20 cellular contexts compared by ENCODE assay signal in the genomic region with DNA sequence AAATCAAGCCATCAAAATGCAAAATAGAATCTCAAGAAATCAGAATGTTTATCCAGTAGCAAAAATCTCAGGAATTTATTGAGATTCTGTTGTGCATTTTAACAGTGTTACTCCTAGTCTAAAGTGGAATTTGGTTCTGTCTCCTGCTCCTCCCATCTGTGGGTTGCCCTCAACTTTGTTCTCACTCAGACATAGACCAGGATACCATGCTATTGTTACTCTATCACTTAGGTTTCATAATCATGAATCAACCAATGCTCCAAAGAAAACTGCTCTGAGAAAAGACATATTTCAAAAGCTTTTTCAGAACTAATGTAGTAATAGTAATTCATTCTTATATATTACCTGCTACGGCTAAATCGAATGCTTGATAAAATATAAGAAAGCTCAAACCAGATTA.
A peak's percentile ranks its signal among the peaks of the same experiment; 100 is the strongest.
DNase-seq lines count a peak whose midpoint lies in the region; ATAC-seq, FAIRE-seq and TF ChIP-seq lines count a peak whose summit lies in the region.
"Had no signal": no experiment of that assay in that cellular context is flagged by ENCODE, and none has a peak within 500 bp of the region (broad histone marks: within the 10 kb centered on the region; RNA-seq: fewer than 3 reads in every experiment).

No MANE protein-coding gene starts in this region.

- no peaks in the 10 kb centered on the region for H3K36me3 ChIP-seq in GM23338 (ENCODE audit: insufficient read depth)
- H3K36me3 ChIP-seq: MG63 had no signal

- no peaks in the 10 kb centered on the region for H3K9me2 ChIP-seq in GM23338 (ENCODE audit: insufficient read depth)

- TF ChIP-seq CTCF in AG09309 (IDR thresholded peaks at IDR 0.05; ENCODE audit: control insufficient read depth, insufficient read depth, low read depth, low read length, missing control alignments) (no peak), GM23338 (conservative IDR thresholded peaks at IDR 0.05; ENCODE audit: low read depth in 2 of 2) (no peak)

- H3K36me3 Mint-ChIP-seq in GM23338 (ENCODE audit: low read depth), result no peaks in the 10 kb centered on the region

- no peaks in the 10 kb centered on the region for H3K4me1 ChIP-seq in GM23338 (ENCODE audit: insufficient read depth)
- H3K4me1 ChIP-seq: A549 had no signal

- H3K27ac Mint-ChIP-seq in GM23338, result no peak overlapping the region
- H3K27ac Mint-ChIP-seq: B cell; CD4-positive, alpha-beta T cell had no signal

- no peak overlapping the region for H2AFZ ChIP-seq in GM23338

- DNase-seq in AG09309 (ENCODE audit: low read depth) (peak; percentile 7), GM23338 (ENCODE audit: low spot score) (peak; percentile 8), astrocyte of the hippocampus (ENCODE audit: low read depth, low spot score) (peak; percentile 29), iris pigment epithelial cell (ENCODE audit: low read depth) (peak; percentile 72), NCI-H1436 (lab: John Stamatoyannopoulos, UW) (no peak), NCI-H2107 (lab: John Stamatoyannopoulos, UW) (no peak), frontal cortex (ENCODE audit: low spot score in 2 of 2) (no peak)
- DNase-seq: CD4-positive, alpha-beta T cell; DMS79; GDM1; H7; MG63; NCI-H1105; NCI-H187; NCI-H446 treated with DMSO at 0.1 percent for 48 hours; NCI-H748 treated with DMSO at 0.1 percent for 48 hours had no signal

- H3K4me2 ChIP-seq in GM23338, result no peak overlapping the region
- H3K4me2 ChIP-seq: A549 had no signal

- no peak overlapping the region for H3K4me3 ChIP-seq in AG09309 (ENCODE audit: control insufficient read depth, low read depth, low read length)
- H3K4me3 ChIP-seq in GM23338, result no peak overlapping the region
- H3K4me3 ChIP-seq: A549, MG63, SK-N-MC had no signal

- H3F3A ChIP-seq in GM23338 (replicated peaks; ENCODE audit: low read depth), result no peaks in the 10 kb centered on the region

- no peaks in the 10 kb centered on the region for H3K9me3 Mint-ChIP-seq in GM23338
- H3K9me3 Mint-ChIP-seq: CD4-positive, alpha-beta T cell had no signal

- H3K27ac ChIP-seq in GM23338 (ENCODE audit: low read depth), result no peak overlapping the region
- H3K27ac ChIP-seq: A549, SK-N-MC had no signal

- H3K4me1 Mint-ChIP-seq in GM23338, result peaks cover 11% of the 10 kb centered on the region
- H3K4me1 Mint-ChIP-seq: B cell had no signal

- peaks cover 2% of the 10 kb centered on the region for H3K27me3 Mint-ChIP-seq in GM23338 (ENCODE audit: insufficient read depth, low read depth, poor library complexity)
- H3K27me3 Mint-ChIP-seq: B cell; CD4-positive, alpha-beta T cell had no signal

- H3K4me3 Mint-ChIP-seq in GM23338, result no peak overlapping the region
- H3K4me3 Mint-ChIP-seq: B cell; CD4-positive, alpha-beta T cell had no signal

- ATAC-seq in GM23338, result no peak
- no peak for ATAC-seq in GM19035 (IDR thresholded peaks at IDR 0.05; ENCODE audit: unreplicated experiment)
- ATAC-seq: A549 had no signal

- H3K27me3 ChIP-seq in GM23338 (ENCODE audit: insufficient read depth), result no peaks in the 10 kb centered on the region
- H3K27me3 ChIP-seq: MG63 had no signal

- no peaks in the 10 kb centered on the region for H3K79me2 ChIP-seq in GM23338 (replicated peaks; ENCODE audit: insufficient read depth)

- no peaks in the 10 kb centered on the region for H4K20me1 ChIP-seq in GM23338 (replicated peaks; ENCODE audit: insufficient read depth)

- FAIRE-seq in frontal cortex (lab: Jason Lieb, UNC), result no peak
- FAIRE-seq: A549 had no signal

TF ChIP-seq in GM23338, 12 proteins besides CTCF, POLR2A, EP300 and RAD21 (continues in another document):
- TF ChIP-seq STAT1 (IDR thresholded peaks at IDR 0.05; ENCODE audit: unreplicated experiment) (no peak), NANOG (IDR thresholded peaks at IDR 0.05; ENCODE audit: borderline replicate concordance) (no peak), ZNF331 (CRISPR knock-in tag; IDR thresholded peaks at IDR 0.05; ENCODE audit: low read depth) (no peak), CREB1 (CRISPR knock-in tag; IDR thresholded peaks at IDR 0.05; ENCODE audit: low read depth) (no peak), POLR2AphosphoS5 (IDR thresholded peaks at IDR 0.05; ENCODE audit: low read depth) (no peak), ZNF114 (CRISPR knock-in tag; IDR thresholded peaks at IDR 0.05) (no peak), EZH2 (IDR thresholded peaks at IDR 0.05; ENCODE audit: low read depth, unreplicated experiment) (no peak), JUNB (IDR thresholded peaks at IDR 0.05; ENCODE audit: unreplicated experiment) (no peak)
- TF ChIP-seq, protein P1, sequence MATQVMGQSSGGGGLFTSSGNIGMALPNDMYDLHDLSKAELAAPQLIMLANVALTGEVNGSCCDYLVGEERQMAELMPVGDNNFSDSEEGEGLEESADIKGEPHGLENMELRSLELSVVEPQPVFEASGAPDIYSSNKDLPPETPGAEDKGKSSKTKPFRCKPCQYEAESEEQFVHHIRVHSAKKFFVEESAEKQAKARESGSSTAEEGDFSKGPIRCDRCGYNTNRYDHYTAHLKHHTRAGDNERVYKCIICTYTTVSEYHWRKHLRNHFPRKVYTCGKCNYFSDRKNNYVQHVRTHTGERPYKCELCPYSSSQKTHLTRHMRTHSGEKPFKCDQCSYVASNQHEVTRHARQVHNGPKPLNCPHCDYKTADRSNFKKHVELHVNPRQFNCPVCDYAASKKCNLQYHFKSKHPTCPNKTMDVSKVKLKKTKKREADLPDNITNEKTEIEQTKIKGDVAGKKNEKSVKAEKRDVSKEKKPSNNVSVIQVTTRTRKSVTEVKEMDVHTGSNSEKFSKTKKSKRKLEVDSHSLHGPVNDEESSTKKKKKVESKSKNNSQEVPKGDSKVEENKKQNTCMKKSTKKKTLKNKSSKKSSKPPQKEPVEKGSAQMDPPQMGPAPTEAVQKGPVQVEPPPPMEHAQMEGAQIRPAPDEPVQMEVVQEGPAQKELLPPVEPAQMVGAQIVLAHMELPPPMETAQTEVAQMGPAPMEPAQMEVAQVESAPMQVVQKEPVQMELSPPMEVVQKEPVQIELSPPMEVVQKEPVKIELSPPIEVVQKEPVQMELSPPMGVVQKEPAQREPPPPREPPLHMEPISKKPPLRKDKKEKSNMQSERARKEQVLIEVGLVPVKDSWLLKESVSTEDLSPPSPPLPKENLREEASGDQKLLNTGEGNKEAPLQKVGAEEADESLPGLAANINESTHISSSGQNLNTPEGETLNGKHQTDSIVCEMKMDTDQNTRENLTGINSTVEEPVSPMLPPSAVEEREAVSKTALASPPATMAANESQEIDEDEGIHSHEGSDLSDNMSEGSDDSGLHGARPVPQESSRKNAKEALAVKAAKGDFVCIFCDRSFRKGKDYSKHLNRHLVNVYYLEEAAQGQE (IDR thresholded peaks at IDR 0.05; ENCODE audit: unreplicated experiment), result no peak
- TF ChIP-seq, protein P2, sequence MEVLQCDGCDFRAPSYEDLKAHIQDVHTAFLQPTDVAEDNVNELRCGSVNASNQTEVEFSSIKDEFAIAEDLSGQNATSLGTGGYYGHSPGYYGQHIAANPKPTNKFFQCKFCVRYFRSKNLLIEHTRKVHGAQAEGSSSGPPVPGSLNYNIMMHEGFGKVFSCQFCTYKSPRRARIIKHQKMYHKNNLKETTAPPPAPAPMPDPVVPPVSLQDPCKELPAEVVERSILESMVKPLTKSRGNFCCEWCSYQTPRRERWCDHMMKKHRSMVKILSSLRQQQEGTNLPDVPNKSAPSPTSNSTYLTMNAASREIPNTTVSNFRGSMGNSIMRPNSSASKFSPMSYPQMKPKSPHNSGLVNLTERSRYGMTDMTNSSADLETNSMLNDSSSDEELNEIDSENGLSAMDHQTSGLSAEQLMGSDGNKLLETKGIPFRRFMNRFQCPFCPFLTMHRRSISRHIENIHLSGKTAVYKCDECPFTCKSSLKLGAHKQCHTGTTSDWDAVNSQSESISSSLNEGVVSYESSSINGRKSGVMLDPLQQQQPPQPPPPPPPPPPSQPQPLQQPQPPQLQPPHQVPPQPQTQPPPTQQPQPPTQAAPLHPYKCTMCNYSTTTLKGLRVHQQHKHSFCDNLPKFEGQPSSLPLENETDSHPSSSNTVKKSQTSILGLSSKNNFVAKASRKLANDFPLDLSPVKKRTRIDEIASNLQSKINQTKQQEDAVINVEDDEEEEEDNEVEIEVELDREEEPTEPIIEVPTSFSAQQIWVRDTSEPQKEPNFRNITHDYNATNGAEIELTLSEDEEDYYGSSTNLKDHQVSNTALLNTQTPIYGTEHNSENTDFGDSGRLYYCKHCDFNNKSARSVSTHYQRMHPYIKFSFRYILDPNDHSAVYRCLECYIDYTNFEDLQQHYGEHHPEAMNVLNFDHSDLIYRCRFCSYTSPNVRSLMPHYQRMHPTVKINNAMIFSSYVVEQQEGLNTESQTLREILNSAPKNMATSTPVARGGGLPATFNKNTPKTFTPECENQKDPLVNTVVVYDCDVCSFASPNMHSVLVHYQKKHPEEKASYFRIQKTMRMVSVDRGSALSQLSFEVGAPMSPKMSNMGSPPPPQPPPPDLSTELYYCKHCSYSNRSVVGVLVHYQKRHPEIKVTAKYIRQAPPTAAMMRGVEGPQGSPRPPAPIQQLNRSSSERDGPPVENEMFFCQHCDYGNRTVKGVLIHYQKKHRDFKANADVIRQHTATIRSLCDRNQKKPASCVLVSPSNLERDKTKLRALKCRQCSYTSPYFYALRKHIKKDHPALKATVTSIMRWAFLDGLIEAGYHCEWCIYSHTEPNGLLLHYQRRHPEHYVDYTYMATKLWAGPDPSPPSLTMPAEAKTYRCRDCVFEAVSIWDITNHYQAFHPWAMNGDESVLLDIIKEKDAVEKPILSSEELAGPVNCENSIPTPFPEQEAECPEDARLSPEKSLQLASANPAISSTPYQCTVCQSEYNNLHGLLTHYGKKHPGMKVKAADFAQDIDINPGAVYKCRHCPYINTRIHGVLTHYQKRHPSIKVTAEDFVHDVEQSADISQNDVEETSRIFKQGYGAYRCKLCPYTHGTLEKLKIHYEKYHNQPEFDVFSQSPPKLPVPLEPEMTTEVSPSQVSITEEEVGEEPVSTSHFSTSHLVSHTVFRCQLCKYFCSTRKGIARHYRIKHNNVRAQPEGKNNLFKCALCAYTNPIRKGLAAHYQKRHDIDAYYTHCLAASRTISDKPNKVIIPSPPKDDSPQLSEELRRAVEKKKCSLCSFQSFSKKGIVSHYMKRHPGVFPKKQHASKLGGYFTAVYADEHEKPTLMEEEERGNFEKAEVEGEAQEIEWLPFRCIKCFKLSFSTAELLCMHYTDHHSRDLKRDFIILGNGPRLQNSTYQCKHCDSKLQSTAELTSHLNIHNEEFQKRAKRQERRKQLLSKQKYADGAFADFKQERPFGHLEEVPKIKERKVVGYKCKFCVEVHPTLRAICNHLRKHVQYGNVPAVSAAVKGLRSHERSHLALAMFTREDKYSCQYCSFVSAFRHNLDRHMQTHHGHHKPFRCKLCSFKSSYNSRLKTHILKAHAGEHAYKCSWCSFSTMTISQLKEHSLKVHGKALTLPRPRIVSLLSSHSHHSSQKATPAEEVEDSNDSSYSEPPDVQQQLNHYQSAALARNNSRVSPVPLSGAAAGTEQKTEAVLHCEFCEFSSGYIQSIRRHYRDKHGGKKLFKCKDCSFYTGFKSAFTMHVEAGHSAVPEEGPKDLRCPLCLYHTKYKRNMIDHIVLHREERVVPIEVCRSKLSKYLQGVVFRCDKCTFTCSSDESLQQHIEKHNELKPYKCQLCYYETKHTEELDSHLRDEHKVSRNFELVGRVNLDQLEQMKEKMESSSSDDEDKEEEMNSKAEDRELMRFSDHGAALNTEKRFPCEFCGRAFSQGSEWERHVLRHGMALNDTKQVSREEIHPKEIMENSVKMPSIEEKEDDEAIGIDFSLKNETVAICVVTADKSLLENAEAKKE (CRISPR knock-in tag; IDR thresholded peaks at IDR 0.05), result no peak

Comparison
In these comparisons a context has a peak if more than half of its experiments do, and no peak if none do; other contexts are left out.
1. DNase-seq: peak in AG09309 (single experiment), GM23338 (single experiment), astrocyte of the hippocampus (single experiment) and iris pigment epithelial cell (single experiment); none in NCI-H1436 (single experiment), NCI-H2107 (single experiment) and frontal cortex (0 of 2).